ENCODE assay signal across 1 cellular context in the genomic region with DNA sequence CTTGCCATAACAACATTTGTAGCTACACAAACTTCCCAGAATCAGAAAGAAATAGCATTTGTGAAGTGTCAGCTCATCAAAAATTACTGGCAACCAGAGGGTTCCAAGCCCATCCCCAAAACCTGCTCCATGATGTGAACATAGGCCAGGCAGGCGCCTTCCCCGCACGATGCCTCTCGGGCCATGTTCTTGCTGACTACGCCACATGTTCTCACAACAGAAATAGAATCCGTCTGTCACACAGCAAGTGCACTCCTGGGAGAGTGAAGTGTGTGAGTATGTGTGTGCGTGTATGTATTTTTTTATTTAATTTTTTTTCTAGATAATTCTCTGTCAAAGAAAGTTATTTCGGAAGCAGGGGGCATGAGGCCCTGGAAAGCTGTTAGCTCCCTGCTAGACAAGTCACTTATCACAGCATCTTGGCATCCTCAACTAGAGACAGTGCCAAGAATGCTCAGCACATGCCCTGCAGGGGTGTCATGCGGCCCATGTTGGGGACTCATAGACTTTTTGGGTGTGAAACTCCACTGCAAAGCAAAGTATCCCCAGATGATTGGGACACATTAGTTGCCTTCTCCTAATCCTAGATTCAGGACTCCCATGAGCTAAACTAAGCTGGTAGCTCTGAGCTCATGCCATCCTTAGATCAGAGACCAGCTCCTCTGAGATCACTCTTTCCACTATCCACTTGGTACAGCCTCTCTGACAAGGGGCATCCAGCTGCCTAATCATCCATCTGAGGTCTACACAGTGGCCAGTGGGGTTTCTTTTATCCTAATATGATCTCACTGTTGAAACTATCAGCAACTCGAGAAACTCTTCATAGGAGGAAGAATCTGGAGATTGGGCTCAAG.
TF ChIP-seq lines count a peak whose summit lies in the region.

No MANE protein-coding gene starts in this region.

TF ChIP-seq in HepG2, 621 proteins besides CTCF, POLR2A, EP300 and RAD21:
- TF ChIP-seq SP140L (CRISPR knock-in tag; IDR thresholded peaks at IDR 0.05; ENCODE audit: borderline replicate concordance) (no peak), MAFK (conservative IDR thresholded peaks at IDR 0.05 in 1 of 2, IDR thresholded peaks at IDR 0.05 in 1 of 2; ENCODE audit: low read length in 2 of 2) (peak; percentile 35; a peak in 2 of 4 replicates)
